Comparison of ENCODE assay signal across 1 cellular context in genomic region chr2:147385600-147385999, GRCh38.
TF ChIP-seq lines count a peak whose summit lies in the region.

No MANE protein-coding gene starts in this region.

TF ChIP-seq in liver, 16 proteins besides CTCF, POLR2A, EP300 and RAD21 (continued from another document):
- TF ChIP-seq HNF4A (conservative IDR thresholded peaks at IDR 0.05) (peak; percentile 15 to 20), SP1 (IDR thresholded peaks at IDR 0.05) (no peak), TAF1 (conservative IDR thresholded peaks at IDR 0.05) (no peak), JUND (IDR thresholded peaks at IDR 0.05) (no peak), YY1 (IDR thresholded peaks at IDR 0.05) (no peak), FOXA2 (IDR thresholded peaks at IDR 0.05) (no peak), RXRA (IDR thresholded peaks at IDR 0.05) (peak in 1 of 2 donors; percentile 17), REST (IDR thresholded peaks at IDR 0.05) (no peak)
